ENCODE assay signal across 23 cellular contexts in the genomic region with DNA sequence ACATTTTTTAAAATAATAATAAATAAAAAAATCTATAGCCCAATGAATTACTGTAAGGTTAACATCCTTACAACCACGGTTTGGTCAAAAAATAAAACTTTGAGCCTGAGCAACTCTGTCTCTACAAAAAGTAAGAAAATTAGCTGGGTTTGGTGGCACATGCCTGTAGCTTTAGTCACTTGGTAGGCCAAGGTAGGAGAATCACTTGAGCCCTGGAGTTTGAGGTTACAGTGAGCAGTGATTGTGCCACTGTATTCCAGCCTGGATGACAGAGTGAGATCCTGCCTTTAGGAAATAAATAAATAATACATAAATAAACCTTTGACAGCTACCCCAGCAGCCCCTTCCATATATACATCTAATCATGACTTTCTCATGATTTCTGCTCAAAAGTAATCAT. TPM values are rescaled to one million over a fixed set of nuclear protein-coding genes. Genes with fewer than 3 reads are reported as not detected.
DNase-seq lines count a peak whose midpoint lies in the region; ATAC-seq, FAIRE-seq and TF ChIP-seq lines count a peak whose summit lies in the region.
"Had no signal": no experiment of that assay in that cellular context is flagged by ENCODE, and none has a peak within 500 bp of the region (broad histone marks: within the 10 kb centered on the region; RNA-seq: fewer than 3 reads in every experiment).

No MANE protein-coding gene starts in this region.

- peaks cover 11% of the 10 kb centered on the region; the same call in 1 of the 2 replicates for H3K9me1 ChIP-seq in IMR-90 (ENCODE audit: insufficient read depth, low read length)

- H3K79me1 ChIP-seq in IMR-90 (ENCODE audit: low read depth in 1 of 2, low read length in 2 of 2) = peaks cover 15 to 57% of the 10 kb centered on the region in 2 experiments

- H4K8ac ChIP-seq in IMR-90 (ENCODE audit: low read depth in 2 of 2, low read length in 2 of 2) = no peak overlapping the region

- H3K4me2 ChIP-seq in IMR-90 (ENCODE audit: low read depth, low read length) = no peak overlapping the region
- H3K4me2 ChIP-seq in astrocyte (ENCODE audit: low read length) = no peak overlapping the region
- H3K4me2 ChIP-seq: SK-N-SH had no signal

- H2BK20ac ChIP-seq in IMR-90 (ENCODE audit: low read depth, low read length) = no peak overlapping the region

- H3K27me3 ChIP-seq in IMR-90 (ENCODE audit: control insufficient read depth, insufficient read depth, low read length) = no peaks in the 10 kb centered on the region
- no peaks in the 10 kb centered on the region for H3K27me3 ChIP-seq in astrocyte (ENCODE audit: insufficient read depth, low read length)
- H3K27me3 ChIP-seq in psoas muscle (ENCODE audit: insufficient read depth in 3 of 3, low read length in 2 of 3) = no peaks in the 10 kb centered on the region
- no peaks in the 10 kb centered on the region for H3K27me3 ChIP-seq in ovary
- H3K27me3 ChIP-seq: BLaER1 had no signal

- no peak for TF ChIP-seq EP300 in ovary (IDR thresholded peaks at IDR 0.05)

- H3K4me1 Mint-ChIP-seq in astrocyte (ENCODE audit: low read depth, unreplicated experiment) = peaks cover 5% of the 10 kb centered on the region

- no peak overlapping the region for H2AFZ ChIP-seq in IMR-90 (replicated peaks; ENCODE audit: low read length, poor library complexity)
- H2AFZ ChIP-seq in astrocyte (ENCODE audit: low read depth, low read length) = no peak overlapping the region

- BruUV-seq in IMR-90 (replicated peaks; lab: Mats Ljungman, UMichigan) = no TSS peak

- H3K9me3 Mint-ChIP-seq in astrocyte (ENCODE audit: unreplicated experiment) = no peaks in the 10 kb centered on the region
- H3K9me3 Mint-ChIP-seq: CD8-positive, alpha-beta T cell; IgD-negative memory B cell had no signal

- no peak for TF ChIP-seq RAD21 in IMR-90 (IDR thresholded peaks at IDR 0.05; ENCODE audit: low read length)

- H3K79me2 ChIP-seq in astrocyte (ENCODE audit: insufficient read depth, low read length) = peaks cover 28% of the 10 kb centered on the region

- H3K18ac ChIP-seq in IMR-90 (ENCODE audit: low read depth, low read length) = no peak overlapping the region

- H2AK9ac ChIP-seq in IMR-90 (replicated peaks; ENCODE audit: low read depth, low read length, poor library complexity) = no peak overlapping the region

- no peaks in the 10 kb centered on the region for H3K27me3 Mint-ChIP-seq in astrocyte (ENCODE audit: low read depth, unreplicated experiment)
- H3K27me3 Mint-ChIP-seq: IgD-negative memory B cell had no signal

- H3K36me3 ChIP-seq in IMR-90 (ENCODE audit: control insufficient read depth, insufficient read depth, low read length) = peaks cover 7% of the 10 kb centered on the region
- H3K36me3 ChIP-seq in astrocyte (ENCODE audit: insufficient read depth, low read length) = peaks cover 10% of the 10 kb centered on the region
- peaks cover 0 to 15% of the 10 kb centered on the region in 2 donors for H3K36me3 ChIP-seq in psoas muscle (ENCODE audit: insufficient read depth in 1 of 2, low read depth in 1 of 2)
- H3K36me3 ChIP-seq in ovary = no peaks in the 10 kb centered on the region

- dilution Hi-C loops in IMR-90 (cut with HindIII; ENCODE audit: low sequenced_read_pairs, unreplicated experiment) = no loop called here

- H4K20me1 ChIP-seq in IMR-90 (ENCODE audit: insufficient read depth, low read length) (peaks cover 3% of the 10 kb centered on the region; the same call in 1 of the 2 replicates), astrocyte (ENCODE audit: insufficient read depth, low read length) (peaks cover 15% of the 10 kb centered on the region)

- CTCF ChIA-PET in IMR-90 (lab: Yijun Ruan, JAX) = interaction anchor here (1.5 kb wide), 1 partner anchor 18 kb away, joined by 5 read pairs; no protein-coding TSS in a partner anchor

- H3K4me1 ChIP-seq in IMR-90 (ENCODE audit: control insufficient read depth, insufficient read depth, low read length) (peaks cover 7% of the 10 kb centered on the region; the same call in 1 of the 2 replicates), astrocyte (ENCODE audit: insufficient read depth, low read length) (no peaks in the 10 kb centered on the region), psoas muscle (peaks cover 29% of the 10 kb centered on the region), ovary (ENCODE audit: insufficient read depth) (peaks cover 2% of the 10 kb centered on the region)

- FAIRE-seq in astrocyte (lab: Jason Lieb, UNC) = no peak

- ATAC-seq in IMR-90 (ENCODE audit: low read depth) (no peak; the same call in 1 of the 2 replicates), psoas muscle (peak in 1 of 4 donors; percentile 49), left ventricle myocardium superior (no peak), GM21423 (IDR thresholded peaks at IDR 0.05; ENCODE audit: unreplicated experiment) (no peak)
- ATAC-seq: CD8-positive, alpha-beta T cell had no signal

- no peaks in the 10 kb centered on the region for H3K9me3 ChIP-seq in IMR-90 (ENCODE audit: control insufficient read depth, insufficient read depth, low read length)
- no peaks in the 10 kb centered on the region for H3K9me3 ChIP-seq in astrocyte (ENCODE audit: insufficient read depth, low read depth, low read length)
- no peaks in the 10 kb centered on the region for H3K9me3 ChIP-seq in psoas muscle
- no peaks in the 10 kb centered on the region for H3K9me3 ChIP-seq in ovary
- H3K9me3 ChIP-seq: BLaER1, SK-N-SH had no signal

- TF ChIP-seq CTCF in AG10803 (conservative IDR thresholded peaks at IDR 0.05; ENCODE audit: low read length) (no peak), IMR-90 (conservative IDR thresholded peaks at IDR 0.05; ENCODE audit: low read depth, low read length) (no peak), astrocyte (IDR thresholded peaks at IDR 0.05; ENCODE audit: insufficient read depth, low read depth, low read length) (no peak), psoas muscle (IDR thresholded peaks at IDR 0.05) (no peak), ovary (IDR thresholded peaks at IDR 0.05) (no peak)

- no peak overlapping the region for H3K4me3 Mint-ChIP-seq in astrocyte (ENCODE audit: unreplicated experiment)
- H3K4me3 Mint-ChIP-seq: CD8-positive, alpha-beta T cell; IgD-negative memory B cell had no signal

- peaks cover 4% of the 10 kb centered on the region for H3K36me3 Mint-ChIP-seq in astrocyte (ENCODE audit: low read depth, unreplicated experiment)

- H3K4me3 ChIP-seq in AG10803 (ENCODE audit: low read length) = no peak overlapping the region
- no peak overlapping the region for H3K4me3 ChIP-seq in IMR-90 (ENCODE audit: insufficient read depth, low read depth, low read length)
- H3K4me3 ChIP-seq in astrocyte (ENCODE audit: insufficient read depth, low read depth, low read length) = no peak overlapping the region
- no peak overlapping the region for H3K4me3 ChIP-seq in psoas muscle
- no peak overlapping the region for H3K4me3 ChIP-seq in ovary
- H3K4me3 ChIP-seq: BLaER1 had no signal

- H4K91ac ChIP-seq in IMR-90 (ENCODE audit: insufficient read depth, low read depth, low read length) = no peak overlapping the region

- no peak overlapping the region for H2BK5ac ChIP-seq in IMR-90 (ENCODE audit: low read depth, low read length, poor library complexity, severe bottlenecking)

- H3K27ac ChIP-seq in IMR-90 (ENCODE audit: insufficient read depth, low read length) (no peak overlapping the region), astrocyte (ENCODE audit: low read depth, low read length) (no peak overlapping the region), psoas muscle (peak overlapping the region; percentile 17), ovary (no peak overlapping the region)
- H3K27ac ChIP-seq: HL-60 had no signal

- peak overlapping the region; percentile 24 for H3K27ac Mint-ChIP-seq in astrocyte (ENCODE audit: unreplicated experiment)
- H3K27ac Mint-ChIP-seq: CD8-positive, alpha-beta T cell; IgD-negative memory B cell had no signal

- no peak overlapping the region for H2AK5ac ChIP-seq in IMR-90 (ENCODE audit: low read depth, low read length)

- no peak overlapping the region for H3K9ac ChIP-seq in IMR-90 (ENCODE audit: low read depth, low read length)
- H3K9ac ChIP-seq in astrocyte (ENCODE audit: low read length) = no peak overlapping the region
- H3K9ac ChIP-seq: BLaER1, SK-N-SH had no signal

- POLR2A ChIA-PET in IMR-90 (lab: Charles Lee; ENCODE audit: unreplicated experiment) = no interaction called here

- H3K56ac ChIP-seq in IMR-90 (ENCODE audit: extremely low read depth, insufficient read depth, low read length) = no peak overlapping the region

- H3K4ac ChIP-seq in IMR-90 (ENCODE audit: low read depth, low read length) = no peak overlapping the region

- DNase-seq in AG10803 (ENCODE audit: low read depth) = peak; percentile 31
- peak; percentile 22 for DNase-seq in IMR-90
- DNase-seq in astrocyte (ENCODE audit: low read depth) = no peak
- no peak for DNase-seq in psoas muscle
- no peak for DNase-seq in ovary
- DNase-seq in left ventricle myocardium superior = no peak
- no peak for DNase-seq in NCI-H1048 (lab: John Stamatoyannopoulos, UW)
- DNase-seq: 8988T; Calu3; CD8-positive, alpha-beta T cell; H7; NCI-H1105 treated with DMSO at 0.1 percent for 48 hours; NCI-H1694 treated with DMSO at 0.1 percent for 48 hours; NCI-H510A; NCI-H774; OCI-M1; RPMI8226; SHP77 treated with DMSO at 0.1 percent for 48 hours; SK-N-SH had no signal

- H3K14ac ChIP-seq in IMR-90 (replicated peaks; ENCODE audit: low read depth, low read length) = no peak overlapping the region

- H4K5ac ChIP-seq in IMR-90 (ENCODE audit: low read depth, low read length) = no peak overlapping the region

- H3K23ac ChIP-seq in IMR-90 (ENCODE audit: low read depth, low read length) = no peak overlapping the region

- WGBS in IMR-90 (ENCODE audit: extremely low coverage in 2 of 2, insufficient read length in 1 of 2), 2 experiments = no CpG with 5 or more reads among the region's 1 CpG
- 88 to 95% (median 91%) methylated on average over 1 of the region's 1 CpG for WGBS in psoas muscle, 3 donors
- WGBS in ovary, 3 donors = 84 to 93% (median 87%) methylated on average over 1 of the region's 1 CpG

- intact Hi-C loops in IMR-90 (cut with micrococcal nuclease) = no loop called here
- intact Hi-C loops in psoas muscle (cut with DNase I) = no loop called here
- intact Hi-C loops in ovary (cut with DNase I) = no loop called here
- intact Hi-C loops in left ventricle myocardium superior (cut with micrococcal nuclease) = no loop called here

- TF ChIP-seq POLR2A in IMR-90 (IDR thresholded peaks at IDR 0.05; ENCODE audit: low read depth, low read length) (no peak), ovary (IDR thresholded peaks at IDR 0.05) (no peak)

- H2BK120ac ChIP-seq in IMR-90 (ENCODE audit: low read depth, low read length) = no peak overlapping the region

- no peak overlapping the region for H2BK15ac ChIP-seq in IMR-90 (ENCODE audit: low read depth, low read length)

- in situ Hi-C loops in IMR-90 (cut with MboI; ENCODE audit: low sequenced_read_pairs) = no loop called here

RNA-seq across cellular contexts. Expression of a gene that starts 26.9 kb away (rescaled TPM):
- total RNA-seq in IMR-90 (2012; rRNA removed) (13.1 and 14.0 TPM in 2 replicates), astrocyte (16.1 and 17.1 TPM in 2 replicates), psoas muscle (10 to 100 TPM; 12.2 to 19.5 (median 15.5) TPM), ovary (10 to 100 TPM; 13.7 to 17.4 (median 14.9) TPM), left ventricle myocardium superior (10.7 TPM)
- polyA plus RNA-seq in IMR-90 (2012; rRNA removed) (19.8 and 22.5 TPM in 2 replicates), psoas muscle (10 to 100 TPM; 12.3 to 60.4 (median 12.4) TPM), ovary (10 to 100 TPM in 1 of 2 donors, 1 to 10 TPM in 1; 9.0 to 25.1 TPM)
- 7.4 and 11.3 TPM in 2 replicates for polyA plus RNA-seq in IMR-90 (2012; cell fraction: cytosol; rRNA removed)
- polyA plus RNA-seq in IMR-90 (2012; cell fraction: nucleus; rRNA removed; ENCODE audit: low replicate concordance) = 26.7 and 31.4 TPM in 2 replicates

RNA-seq across cellular contexts. Expression of a gene that starts 53.9 kb away (rescaled TPM):
- total RNA-seq in IMR-90 (2012; rRNA removed) (48.0 and 110 TPM in 2 replicates), astrocyte (94.8 and 104 TPM in 2 replicates), psoas muscle (10 to 100 TPM; 32.2 to 66.1 (median 56.7) TPM), ovary (10 to 100 TPM; 39.9 to 58.3 (median 48.9) TPM), left ventricle myocardium superior (24.2 TPM)
- polyA plus RNA-seq in IMR-90 (2012; rRNA removed) (39.8 and 44.2 TPM in 2 replicates), psoas muscle (10 to 100 TPM; 24.3 to 56.3 (median 51.4) TPM), ovary (10 to 100 TPM; 19.2 to 23.8 TPM)
- polyA plus RNA-seq in IMR-90 (2012; cell fraction: cytosol; rRNA removed) = 21.2 and 26.2 TPM in 2 replicates
- polyA plus RNA-seq in IMR-90 (2012; cell fraction: nucleus; rRNA removed; ENCODE audit: low replicate concordance) = 21.3 and 21.6 TPM in 2 replicates

Comparison
In these comparisons a context has a peak if more than half of its experiments do, and no peak if none do; other contexts are left out.
1. DNase-seq: peak in AG10803 (single experiment) and IMR-90 (single experiment); none in astrocyte (single experiment), psoas muscle (0 of 2), ovary (0 of 5), left ventricle myocardium superior (single experiment) and NCI-H1048 (single experiment).